ENCODE assay signal across 21 cellular contexts in genomic region chr18:60554961-60555360, GRCh38.
A peak's percentile ranks its signal among the peaks of the same experiment; 100 is the strongest.
DNase-seq lines count a peak whose midpoint lies in the region; ATAC-seq and TF ChIP-seq lines count a peak whose summit lies in the region.
"Had no signal": no experiment of that assay in that cellular context is flagged by ENCODE, and none has a peak within 500 bp of the region (broad histone marks: within the 10 kb centered on the region; RNA-seq: fewer than 3 reads in every experiment).

No MANE protein-coding gene starts in this region.

- no peaks in the 10 kb centered on the region for H3K4me1 Mint-ChIP-seq in stimulated activated effector memory CD8-positive, alpha-beta T cell treated with anti-CD3 and anti-CD28 coated beads, Interleukin-12 subunit alpha, Interleukin-12 subunit beta, amount 100 ng/mL, for 72 hours

- no peaks in the 10 kb centered on the region for H3K36me3 ChIP-seq in MM.1S (replicated peaks; ENCODE audit: insufficient read depth, low read length)
- H3K36me3 ChIP-seq in left lung: no peaks in the 10 kb centered on the region
- H3K36me3 ChIP-seq: BLaER1, MG63, tibial nerve had no signal

- H3F3A ChIP-seq in MM.1S (ENCODE audit: insufficient read depth, low read length): peaks cover 4% of the 10 kb centered on the region; the same call in 1 of the 2 replicates

- H3K9me3 Mint-ChIP-seq in stimulated activated effector memory CD8-positive, alpha-beta T cell treated with anti-CD3 and anti-CD28 coated beads, Interleukin-12 subunit alpha, Interleukin-12 subunit beta, amount 100 ng/mL, for 72 hours: no peaks in the 10 kb centered on the region

- no peaks in the 10 kb centered on the region for H3K9me2 ChIP-seq in MM.1S (replicated peaks; ENCODE audit: insufficient read depth, low read length)

- no peaks in the 10 kb centered on the region for H3K36me3 Mint-ChIP-seq in stimulated activated effector memory CD8-positive, alpha-beta T cell treated with anti-CD3 and anti-CD28 coated beads, Interleukin-12 subunit alpha, Interleukin-12 subunit beta, amount 100 ng/mL, for 72 hours

- H3K27ac Mint-ChIP-seq in stimulated activated effector memory CD8-positive, alpha-beta T cell treated with anti-CD3 and anti-CD28 coated beads, Interleukin-12 subunit alpha, Interleukin-12 subunit beta, amount 100 ng/mL, for 72 hours: no peak overlapping the region

- no peaks in the 10 kb centered on the region for H3K79me2 ChIP-seq in MM.1S (ENCODE audit: low read length)

- peak; percentile 34 to 69 (median 40) for DNase-seq in NCI-H1417 (lab: John Stamatoyannopoulos, UW)
- DNase-seq in NCI-H1417 treated with DMSO at 0.1 percent for 48 hours (lab: John Stamatoyannopoulos, UW): no peak
- DNase-seq in MM.1S: peak; percentile 86
- DNase-seq in NCI-H510A treated with DMSO at 0.1 percent for 48 hours (lab: John Stamatoyannopoulos, UW): peak; percentile 92
- DNase-seq in left kidney (ENCODE audit: low read depth, low spot score): peak; percentile 16
- no peak for DNase-seq in left lung
- no peak for DNase-seq in stimulated activated effector memory CD8-positive, alpha-beta T cell treated with anti-CD3 and anti-CD28 coated beads, Interleukin-12 subunit alpha, Interleukin-12 subunit beta, amount 100 ng/mL, for 72 hours (ENCODE audit: low spot score in 2 of 2)
- DNase-seq: activated CD4-positive, alpha-beta T cell treated with anti-CD3 and anti-CD28 coated beads for 48 hours; activated CD8-positive, alpha-beta memory T cell treated with anti-CD3 and anti-CD28 coated beads, Interleukin-2, amount 50 U/mL, for 4 hours; activated gamma-delta T cell; amygdala; caudate nucleus; effector CD8-positive, alpha-beta T cell; MG63; occipital lobe; stimulated activated CD4-positive, alpha-beta T cell treated with anti-CD3 and anti-CD28 coated beads, Interleukin-15, amount 100 ng/mL, for 24 hours; stimulated activated naive CD4-positive, alpha-beta T cell; SW 1271 had no signal

- no peak overlapping the region for H3K4me2 ChIP-seq in MM.1S (ENCODE audit: low read depth, low read length)
- H3K4me2 ChIP-seq: BLaER1 had no signal

- H3K27me3 ChIP-seq in MM.1S (replicated peaks; ENCODE audit: insufficient read depth, low read length) (no peaks in the 10 kb centered on the region), left lung (no peaks in the 10 kb centered on the region)
- H3K27me3 ChIP-seq: BLaER1, MG63 had no signal

- no peaks in the 10 kb centered on the region for H3K9me3 ChIP-seq in MM.1S (replicated peaks; ENCODE audit: insufficient read depth, low read length)
- no peaks in the 10 kb centered on the region for H3K9me3 ChIP-seq in left lung
- H3K9me3 ChIP-seq: MG63, tibial nerve had no signal

- TF ChIP-seq CTCF in MM.1S (IDR thresholded peaks at IDR 0.05; ENCODE audit: low read length) (no peak), left lung (IDR thresholded peaks at IDR 0.05) (no peak)

- H3K4me1 ChIP-seq in MM.1S (ENCODE audit: low read length) (peaks cover 9% of the 10 kb centered on the region), left lung (no peaks in the 10 kb centered on the region)
- H3K4me1 ChIP-seq: BLaER1, tibial nerve had no signal

- intact Hi-C loops in left lung (cut with DNase I): loop anchor here in 1 of 2 donors (10.0 kb wide), 1 partner anchor 560 kb away; no protein-coding TSS in a partner anchor

- H3K4me3 Mint-ChIP-seq in stimulated activated effector memory CD8-positive, alpha-beta T cell treated with anti-CD3 and anti-CD28 coated beads, Interleukin-12 subunit alpha, Interleukin-12 subunit beta, amount 100 ng/mL, for 72 hours: no peak overlapping the region

- no peak overlapping the region for H2AFZ ChIP-seq in MM.1S (ENCODE audit: low read length)

- H3K27ac ChIP-seq in MM.1S (ENCODE audit: low read length) (no peak overlapping the region), left lung (no peak overlapping the region)
- H3K27ac ChIP-seq: BLaER1, tibial nerve had no signal

- H3K9ac ChIP-seq in MM.1S (ENCODE audit: low read length): no peak overlapping the region
- H3K9ac ChIP-seq: BLaER1 had no signal

- ATAC-seq in left lung (no peak), HG03039 (IDR thresholded peaks at IDR 0.05; ENCODE audit: unreplicated experiment) (no peak)
- ATAC-seq in stimulated activated effector memory CD8-positive, alpha-beta T cell treated with anti-CD3 and anti-CD28 coated beads, Interleukin-12 subunit alpha, Interleukin-12 subunit beta, amount 100 ng/mL, for 72 hours: no peak

- H3K4me3 ChIP-seq in MM.1S (ENCODE audit: low read length) (no peak overlapping the region), left lung (no peak overlapping the region)
- H3K4me3 ChIP-seq: BLaER1, MG63, tibial nerve had no signal

- no peaks in the 10 kb centered on the region for H4K20me1 ChIP-seq in MM.1S (ENCODE audit: insufficient read depth, low read length)
- H4K20me1 ChIP-seq: BLaER1 had no signal

Comparison
In these comparisons a context has a peak if more than half of its experiments do, and no peak if none do; other contexts are left out.
1. DNase-seq: peak in NCI-H1417 (3 of 3), MM.1S (single experiment), NCI-H510A treated with DMSO at 0.1 percent for 48 hours (single experiment) and left kidney (single experiment); none in NCI-H1417 treated with DMSO at 0.1 percent for 48 hours (single experiment), left lung (0 of 2) and stimulated activated effector memory CD8-positive, alpha-beta T cell treated with anti-CD3 and anti-CD28 coated beads, Interleukin-12 subunit alpha, Interleukin-12 subunit beta, amount 100 ng/mL, for 72 hours (0 of 2).